Comparison of ENCODE assay signal across 11 cellular contexts in the genomic region with DNA sequence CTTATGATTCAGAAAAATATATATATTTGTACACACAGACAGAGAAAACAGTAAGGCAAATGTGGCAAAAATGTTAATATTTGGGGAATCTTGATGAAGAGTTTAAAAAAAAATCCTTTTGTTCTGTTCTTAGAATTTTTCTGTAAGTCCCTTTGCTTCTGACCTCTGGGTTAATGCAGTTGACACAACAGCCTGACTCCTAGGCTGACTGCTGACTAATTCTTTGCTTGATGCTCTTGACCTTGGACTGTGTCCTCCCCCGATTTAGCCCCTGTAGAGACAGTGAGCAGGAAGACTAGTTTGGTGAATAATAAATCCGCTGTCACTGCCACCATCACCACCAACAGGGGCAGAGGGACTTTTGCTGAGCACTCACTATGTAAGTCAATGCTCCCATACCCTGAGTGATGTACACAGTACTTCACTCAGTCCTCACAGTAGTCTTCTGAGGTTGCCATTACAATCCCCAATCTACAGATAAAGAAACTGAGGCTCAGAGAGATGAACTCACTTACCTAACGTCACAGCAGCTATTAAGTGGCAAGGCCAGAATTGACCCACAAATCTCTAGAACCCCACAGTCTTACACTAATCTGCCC.
DNase-seq lines count a peak whose midpoint lies in the region; ATAC-seq and TF ChIP-seq lines count a peak whose summit lies in the region.
"Had no signal": no experiment of that assay in that cellular context is flagged by ENCODE, and none has a peak within 500 bp of the region (broad histone marks: within the 10 kb centered on the region; RNA-seq: fewer than 3 reads in every experiment).

No MANE protein-coding gene starts in this region.

- no peaks in the 10 kb centered on the region for H3K27me3 ChIP-seq in right lobe of liver
- H3K27me3 ChIP-seq: ovary, SJSA1 had no signal

- peak; percentile 66 for ATAC-seq in stimulated activated naive CD8-positive, alpha-beta T cell treated with anti-CD3 and anti-CD28 coated beads, Interleukin-15, Interleukin-2, amounts not matched to agents 100 U/mL and 50 U/mL, for 24 hours
- no peak for ATAC-seq in stimulated activated naive CD8-positive, alpha-beta T cell treated with anti-CD3 and anti-CD28 coated beads, Interleukin-15, amount 100 ng/mL, for 72 hours
- peak; percentile 49 to 71 (median 62) for ATAC-seq in right lobe of liver

- H3K27ac ChIP-seq in right lobe of liver: peak overlapping the region; percentile 9 to 25 (median 18)
- H3K27ac ChIP-seq: SJSA1 had no signal

- peaks cover 64% of the 10 kb centered on the region for H3K27me3 Mint-ChIP-seq in stimulated activated naive CD8-positive, alpha-beta T cell treated with anti-CD3 and anti-CD28 coated beads, Interleukin-15, amount 100 ng/mL, for 72 hours
- peaks cover 28% of the 10 kb centered on the region for H3K27me3 Mint-ChIP-seq in activated naive CD4-positive, alpha-beta T cell treated with anti-CD3 and anti-CD28 coated beads for 36 hours (ENCODE audit: low read depth)

- CTCF ChIA-PET in activated naive CD4-positive, alpha-beta T cell treated with anti-CD3 and anti-CD28 coated beads for 36 hours (lab: Charles Lee): interaction anchor here (1.3 to 2.4 kb wide), 5 partner anchors 34 to 391 kb away, joined by 3 to 17 read pairs (median 8); a partner anchor contains a TSS

- no peaks in the 10 kb centered on the region for H3K36me3 Mint-ChIP-seq in activated naive CD4-positive, alpha-beta T cell treated with anti-CD3 and anti-CD28 coated beads for 36 hours (ENCODE audit: low read depth)

- H3K9me3 Mint-ChIP-seq in stimulated activated naive CD8-positive, alpha-beta T cell treated with anti-CD3 and anti-CD28 coated beads, Interleukin-15, amount 100 ng/mL, for 72 hours: no peaks in the 10 kb centered on the region
- H3K9me3 Mint-ChIP-seq in activated naive CD4-positive, alpha-beta T cell treated with anti-CD3 and anti-CD28 coated beads for 36 hours: no peaks in the 10 kb centered on the region

- H3K36me3 ChIP-seq in right lobe of liver: no peaks in the 10 kb centered on the region
- H3K36me3 ChIP-seq: ovary, SJSA1 had no signal

- peaks cover 0 to 23% (median 9%) of the 10 kb centered on the region in 4 donors for H3K4me1 ChIP-seq in right lobe of liver

- no peak for TF ChIP-seq CTCF in right lobe of liver (IDR thresholded peaks at IDR 0.05)

- no peak overlapping the region for H3K4me3 ChIP-seq in right lobe of liver
- H3K4me3 ChIP-seq: ovary, SJSA1 had no signal

- H3K4me1 Mint-ChIP-seq in stimulated activated naive CD8-positive, alpha-beta T cell treated with anti-CD3 and anti-CD28 coated beads, Interleukin-15, amount 100 ng/mL, for 72 hours: peaks cover 31% of the 10 kb centered on the region
- peaks cover 12% of the 10 kb centered on the region for H3K4me1 Mint-ChIP-seq in activated naive CD4-positive, alpha-beta T cell treated with anti-CD3 and anti-CD28 coated beads for 36 hours (ENCODE audit: low read depth)

- H3K9me3 ChIP-seq in right lobe of liver: no peaks in the 10 kb centered on the region
- H3K9me3 ChIP-seq: ovary, SJSA1 had no signal

- no peak overlapping the region for H3K4me3 Mint-ChIP-seq in stimulated activated naive CD8-positive, alpha-beta T cell treated with anti-CD3 and anti-CD28 coated beads, Interleukin-15, amount 100 ng/mL, for 72 hours
- no peak overlapping the region for H3K4me3 Mint-ChIP-seq in activated naive CD4-positive, alpha-beta T cell treated with anti-CD3 and anti-CD28 coated beads for 36 hours

- WGBS in right lobe of liver (ENCODE audit: insufficient coverage, low coverage, low lambda C conversion rate, missing lambda C conversion rate): 35% methylated on average over 3 of the region's 3 CpGs

- no peak for TF ChIP-seq POLR2A in right lobe of liver (IDR thresholded peaks at IDR 0.05)

- H3K27ac Mint-ChIP-seq in stimulated activated naive CD8-positive, alpha-beta T cell treated with anti-CD3 and anti-CD28 coated beads, Interleukin-15, amount 100 ng/mL, for 72 hours: no peak overlapping the region
- H3K27ac Mint-ChIP-seq in activated naive CD4-positive, alpha-beta T cell treated with anti-CD3 and anti-CD28 coated beads for 36 hours: no peak overlapping the region

- intact Hi-C loops in right lobe of liver (cut with DNase I): no loop called here
- intact Hi-C loops in activated naive CD4-positive, alpha-beta T cell treated with anti-CD3 and anti-CD28 coated beads for 36 hours (cut with micrococcal nuclease): loop anchor here (5.0 to 10.0 kb wide), 2 partner anchors 95 to 378 kb away; no protein-coding TSS in a partner anchor

- no peak for DNase-seq in stimulated activated naive CD8-positive, alpha-beta T cell treated with anti-CD3 and anti-CD28 coated beads, Interleukin-15, Interleukin-2, amounts not matched to agents 100 U/mL and 50 U/mL, for 24 hours
- no peak for DNase-seq in stimulated activated naive CD8-positive, alpha-beta T cell treated with anti-CD3 and anti-CD28 coated beads, Interleukin-15, amount 100 ng/mL, for 72 hours
- DNase-seq in LHCN-M2 (ENCODE audit: low read depth) (peak; percentile 19), right lobe of liver (no peak), NCI-H1105 (lab: John Stamatoyannopoulos, UW) (no peak), T1000 (lab: John Stamatoyannopoulos, UW) (no peak)
- no peak for DNase-seq in activated CD8-positive, alpha-beta memory T cell treated with anti-CD3 and anti-CD28 coated beads, Interleukin-2, amount 50 U/mL, for 48 hours
- DNase-seq in activated naive CD4-positive, alpha-beta T cell treated with anti-CD3 and anti-CD28 coated beads for 36 hours: no peak
- DNase-seq: NCI-H2107, ovary had no signal
